Comparison of ENCODE assay signal across 12 cellular contexts in genomic region chr12:9758119-9758518, GRCh38. TPM values are rescaled to one million over a fixed set of nuclear protein-coding genes. Genes with fewer than 3 reads are reported as not detected.
DNase-seq lines count a peak whose midpoint lies in the region; ATAC-seq and TF ChIP-seq lines count a peak whose summit lies in the region.
"Had no signal": no experiment of that assay in that cellular context is flagged by ENCODE, and none has a peak within 500 bp of the region (broad histone marks: within the 10 kb centered on the region; RNA-seq: fewer than 3 reads in every experiment).

No MANE protein-coding gene starts in this region.

- intact Hi-C loops in CD4-positive, alpha-beta memory T cell (cut with micrococcal nuclease) = loop anchor here (1.0 kb wide), 1 partner anchor 15 kb away; no protein-coding TSS in a partner anchor
- intact Hi-C loops in gastrocnemius medialis (cut with DNase I; ENCODE audit: low total_unique reads) (no loop called here), left ventricle myocardium inferior (cut with micrococcal nuclease) (no loop called here)

- H3K9me3 Mint-ChIP-seq in CD4-positive, alpha-beta memory T cell = peaks cover 0 to 2% (median 0%) of the 10 kb centered on the region in 8 donors
- H3K9me3 Mint-ChIP-seq in activated T-helper 17 cell treated with anti-CD3 and anti-CD28 coated beads, Interleukin-2, amount 50 U/mL, for 72 hours = peaks cover 5% of the 10 kb centered on the region

- no peak for TF ChIP-seq CTCF in neutrophil (IDR thresholded peaks at IDR 0.05)
- no peak for TF ChIP-seq CTCF in gastrocnemius medialis (IDR thresholded peaks at IDR 0.05 in 4 of 5, conservative IDR thresholded peaks at IDR 0.05 in 1 of 5)
- TF ChIP-seq CTCF in left ventricle myocardium inferior (IDR thresholded peaks at IDR 0.05; ENCODE audit: borderline replicate concordance) = no peak

- H3K36me3 Mint-ChIP-seq in CD4-positive, alpha-beta memory T cell = peaks cover 37 to 75% of the 10 kb centered on the region in 2 donors
- peaks cover 86% of the 10 kb centered on the region for H3K36me3 Mint-ChIP-seq in activated T-helper 17 cell treated with anti-CD3 and anti-CD28 coated beads, Interleukin-2, amount 50 U/mL, for 72 hours (ENCODE audit: low read depth)

- H3K27me3 ChIP-seq in CD4-positive, alpha-beta memory T cell (ENCODE audit: insufficient read depth, low read length) = no peaks in the 10 kb centered on the region
- H3K27me3 ChIP-seq in neutrophil = no peaks in the 10 kb centered on the region
- H3K27me3 ChIP-seq in SJCRH30 = no peaks in the 10 kb centered on the region; the same call in 1 of the 2 replicates
- H3K27me3 ChIP-seq in gastrocnemius medialis = no peaks in the 10 kb centered on the region
- no peaks in the 10 kb centered on the region for H3K27me3 ChIP-seq in left ventricle myocardium inferior (ENCODE audit: low read depth)

- H3K27ac Mint-ChIP-seq in CD4-positive, alpha-beta memory T cell = peak overlapping the region; percentile 93 to 100 (median 100)
- peak overlapping the region; percentile 98 for H3K27ac Mint-ChIP-seq in activated T-helper 17 cell treated with anti-CD3 and anti-CD28 coated beads, Interleukin-2, amount 50 U/mL, for 72 hours

- H3K9me3 ChIP-seq in CD4-positive, alpha-beta memory T cell (ENCODE audit: control insufficient read depth in 1 of 2, low read length in 2 of 2) = no peaks in the 10 kb centered on the region
- no peaks in the 10 kb centered on the region for H3K9me3 ChIP-seq in neutrophil
- H3K9me3 ChIP-seq in SJCRH30 (replicated peaks) = no peaks in the 10 kb centered on the region
- no peaks in the 10 kb centered on the region for H3K9me3 ChIP-seq in gastrocnemius medialis
- no peaks in the 10 kb centered on the region for H3K9me3 ChIP-seq in left ventricle myocardium inferior (replicated peaks)

- no peak for TF ChIP-seq POLR2A in gastrocnemius medialis (IDR thresholded peaks at IDR 0.05)

- CTCF ChIA-PET in CD4-positive, alpha-beta memory T cell (lab: Charles Lee; ENCODE audit: partially characterized antibody) = interaction anchor here (0.6 to 22.5 kb wide), 11 partner anchors 8 to 426 kb away, joined by 3 to 889 read pairs (median 5); no protein-coding TSS in a partner anchor

- H3K27ac ChIP-seq in CD4-positive, alpha-beta memory T cell (ENCODE audit: low read depth, low read length) = peak overlapping the region; percentile 98
- H3K27ac ChIP-seq in neutrophil (peak overlapping the region; percentile 73), SJCRH30 (no peak overlapping the region), gastrocnemius medialis (no peak overlapping the region), left ventricle myocardium inferior (replicated peaks) (no peak overlapping the region)
- H3K27ac ChIP-seq: PC-9 had no signal

- peak overlapping the region; percentile 80 to 89 for H3K4me3 ChIP-seq in CD4-positive, alpha-beta memory T cell (ENCODE audit: low read length in 2 of 2)
- H3K4me3 ChIP-seq in neutrophil (ENCODE audit: low read depth in 1 of 2, low read length in 1 of 2) (peak overlapping the region; percentile 59 to 89), SJCRH30 (no peak overlapping the region), gastrocnemius medialis (no peak overlapping the region), left ventricle myocardium inferior (no peak overlapping the region)
- H3K4me3 ChIP-seq: PC-9 had no signal

- no peak for ATAC-seq in activated T-helper 17 cell treated with anti-CD3 and anti-CD28 coated beads, Interleukin-2, amount 50 U/mL, for 72 hours (replicated peaks)
- ATAC-seq in gastrocnemius medialis (no peak), HG02678 (IDR thresholded peaks at IDR 0.05; ENCODE audit: unreplicated experiment) (no peak)

- peak overlapping the region; percentile 87 to 100 (median 98) for H3K4me3 Mint-ChIP-seq in CD4-positive, alpha-beta memory T cell
- peak overlapping the region; percentile 96 for H3K4me3 Mint-ChIP-seq in activated T-helper 17 cell treated with anti-CD3 and anti-CD28 coated beads, Interleukin-2, amount 50 U/mL, for 72 hours

- peaks cover 27% of the 10 kb centered on the region for H3K36me3 ChIP-seq in CD4-positive, alpha-beta memory T cell (ENCODE audit: insufficient read depth, low read length)
- H3K36me3 ChIP-seq in neutrophil = no peaks in the 10 kb centered on the region
- H3K36me3 ChIP-seq in SJCRH30 = no peaks in the 10 kb centered on the region
- H3K36me3 ChIP-seq in gastrocnemius medialis = no peaks in the 10 kb centered on the region
- no peaks in the 10 kb centered on the region for H3K36me3 ChIP-seq in left ventricle myocardium inferior

- in situ Hi-C loops in KBM-7 (cut with MboI; ENCODE audit: low pct_unique_long_range_greater_than_20kb, low sequenced_read_pairs) = no loop called here
- in situ Hi-C loops in gastrocnemius medialis (cut with MboI; ENCODE audit: low sequenced_read_pairs in 4 of 4) = no loop called here

- H3K4me1 ChIP-seq in CD4-positive, alpha-beta memory T cell (ENCODE audit: insufficient read depth, low read length) = peaks cover 59% of the 10 kb centered on the region
- H3K4me1 ChIP-seq in neutrophil (ENCODE audit: control insufficient read depth in 1 of 2, insufficient read depth in 1 of 2, low read depth in 1 of 2, low read length in 1 of 2) (peaks cover 22 to 28% of the 10 kb centered on the region in 2 experiments), SJCRH30 (no peaks in the 10 kb centered on the region), gastrocnemius medialis (no peaks in the 10 kb centered on the region), left ventricle myocardium inferior (no peaks in the 10 kb centered on the region)

- DNase-seq in CD4-positive, alpha-beta memory T cell = no peak
- DNase-seq in KBM-7 (peak; percentile 70), SJCRH30 (no peak), gastrocnemius medialis (no peak), left ventricle myocardium inferior (no peak)
- DNase-seq: Calu3, HCEC 1CT, NCI-H2171, PC-9 had no signal

- no peaks in the 10 kb centered on the region for H3K27me3 Mint-ChIP-seq in CD4-positive, alpha-beta memory T cell
- no peaks in the 10 kb centered on the region for H3K27me3 Mint-ChIP-seq in activated T-helper 17 cell treated with anti-CD3 and anti-CD28 coated beads, Interleukin-2, amount 50 U/mL, for 72 hours

- POLR2A ChIA-PET in CD4-positive, alpha-beta memory T cell (lab: Charles Lee; ENCODE audit: partially characterized antibody) = interaction anchor here (0.6 to 15.8 kb wide), 29 partner anchors 7 to 1726 kb away, joined by 3 to 422 read pairs (median 4); partner anchors contain the start of genes CLEC2B, CLEC2D and FOXJ2

- peaks cover 36 to 77% (median 52%) of the 10 kb centered on the region in 4 donors for H3K4me1 Mint-ChIP-seq in CD4-positive, alpha-beta memory T cell
- H3K4me1 Mint-ChIP-seq in activated T-helper 17 cell treated with anti-CD3 and anti-CD28 coated beads, Interleukin-2, amount 50 U/mL, for 72 hours = peaks cover 45% of the 10 kb centered on the region

RNA-seq across cellular contexts. Expression of gene CD69, which starts 2.6 kb away (rescaled TPM):
- total RNA-seq in CD4-positive, alpha-beta memory T cell = 10 to 100 TPM; 31.0 to 35.9 TPM
- polyA plus RNA-seq in CD4-positive, alpha-beta memory T cell = 1,000 to 10,000 TPM in 1 of 2 donors, 100 to 1,000 TPM in 1; 145 to 1,121 TPM
- total RNA-seq in activated T-helper 17 cell treated with anti-CD3 and anti-CD28 coated beads, Interleukin-2, amount 50 U/mL, for 72 hours = 100 to 1,000 TPM in 1 of 2 donors, 10 to 100 TPM in 1; 51.8 to 150 TPM
- total RNA-seq in SJCRH30 (2014; rRNA removed; shearing (Covaris generic)) = not detected in 2 replicates
- total RNA-seq in gastrocnemius medialis (under 1 TPM in 3 of 4 donors, not detected in 1; 0.41 to 0.72 (median 0.51) TPM), left ventricle myocardium inferior (0.25 TPM)
- total RNA-seq: PC-9 had no signal

RNA-seq across cellular contexts. Expression of gene CLECL1, which starts 25.2 kb away (rescaled TPM):
- total RNA-seq in CD4-positive, alpha-beta memory T cell = 1 to 10 TPM; 7.2 to 8.6 TPM
- polyA plus RNA-seq in CD4-positive, alpha-beta memory T cell = 1 to 10 TPM; 4.3 to 7.5 TPM
- 1 to 10 TPM; 6.1 to 7.7 TPM for total RNA-seq in activated T-helper 17 cell treated with anti-CD3 and anti-CD28 coated beads, Interleukin-2, amount 50 U/mL, for 72 hours
- not detected in 2 replicates for total RNA-seq in SJCRH30 (2014; rRNA removed; shearing (Covaris generic))
- total RNA-seq in gastrocnemius medialis (not detected), left ventricle myocardium inferior (not detected)
- total RNA-seq: Calu3, PC-9 had no signal

Comparison
In these comparisons a context has a peak if more than half of its experiments do, and no peak if none do; other contexts are left out.
1. H3K27ac ChIP-seq: peak in CD4-positive, alpha-beta memory T cell (single experiment) and neutrophil (single experiment); none in SJCRH30 (single experiment), gastrocnemius medialis (0 of 4) and left ventricle myocardium inferior (single experiment).
2. H3K4me3 ChIP-seq: peak in CD4-positive, alpha-beta memory T cell (2 of 2) and neutrophil (2 of 2); none in SJCRH30 (single experiment), gastrocnemius medialis (0 of 4) and left ventricle myocardium inferior (single experiment).
3. RNA of gene CD69, which starts 2.6 kb away (total RNA-seq): 51.8 to 150 TPM in activated T-helper 17 cell treated with anti-CD3 and anti-CD28 coated beads, Interleukin-2, amount 50 U/mL, for 72 hours and 31.0 to 35.9 TPM in CD4-positive, alpha-beta memory T cell; 0.41 to 0.72 TPM in gastrocnemius medialis, 0.25 TPM in left ventricle myocardium inferior (single experiment) and not detected in SJCRH30; every median in the first group is over 10 times any median in the second.